Comparison of ENCODE assay signal across 1 cellular context in genomic region chr11:3635641-3636375, GRCh38.
TF ChIP-seq lines count a peak whose summit lies in the region.

No MANE protein-coding gene starts in this region.

TF ChIP-seq in K562, 482 proteins besides CTCF, POLR2A, EP300 and RAD21:
- TF ChIP-seq, protein P1, sequence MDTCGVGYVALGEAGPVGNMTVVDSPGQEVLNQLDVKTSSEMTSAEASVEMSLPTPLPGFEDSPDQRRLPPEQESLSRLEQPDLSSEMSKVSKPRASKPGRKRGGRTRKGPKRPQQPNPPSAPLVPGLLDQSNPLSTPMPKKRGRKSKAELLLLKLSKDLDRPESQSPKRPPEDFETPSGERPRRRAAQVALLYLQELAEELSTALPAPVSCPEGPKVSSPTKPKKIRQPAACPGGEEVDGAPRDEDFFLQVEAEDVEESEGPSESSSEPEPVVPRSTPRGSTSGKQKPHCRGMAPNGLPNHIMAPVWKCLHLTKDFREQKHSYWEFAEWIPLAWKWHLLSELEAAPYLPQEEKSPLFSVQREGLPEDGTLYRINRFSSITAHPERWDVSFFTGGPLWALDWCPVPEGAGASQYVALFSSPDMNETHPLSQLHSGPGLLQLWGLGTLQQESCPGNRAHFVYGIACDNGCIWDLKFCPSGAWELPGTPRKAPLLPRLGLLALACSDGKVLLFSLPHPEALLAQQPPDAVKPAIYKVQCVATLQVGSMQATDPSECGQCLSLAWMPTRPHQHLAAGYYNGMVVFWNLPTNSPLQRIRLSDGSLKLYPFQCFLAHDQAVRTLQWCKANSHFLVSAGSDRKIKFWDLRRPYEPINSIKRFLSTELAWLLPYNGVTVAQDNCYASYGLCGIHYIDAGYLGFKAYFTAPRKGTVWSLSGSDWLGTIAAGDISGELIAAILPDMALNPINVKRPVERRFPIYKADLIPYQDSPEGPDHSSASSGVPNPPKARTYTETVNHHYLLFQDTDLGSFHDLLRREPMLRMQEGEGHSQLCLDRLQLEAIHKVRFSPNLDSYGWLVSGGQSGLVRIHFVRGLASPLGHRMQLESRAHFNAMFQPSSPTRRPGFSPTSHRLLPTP (IDR thresholded peaks at IDR 0.05; ENCODE audit: borderline replicate concordance, extremely low read depth, insufficient read length), result no peak
- TF ChIP-seq ZNF766 (CRISPR knock-in tag; conservative IDR thresholded peaks at IDR 0.05), result no peak
